In genomic region chr2:174333502-174334277, GRCh38 we compare ENCODE assay signal across 9 cellular contexts. TPM values are rescaled to one million over a fixed set of nuclear protein-coding genes. Genes with fewer than 3 reads are reported as not detected.
DNase-seq lines count a peak whose midpoint lies in the region; ATAC-seq and TF ChIP-seq lines count a peak whose summit lies in the region.
"Had no signal": no experiment of that assay in that cellular context is flagged by ENCODE, and none has a peak within 500 bp of the region (broad histone marks: within the 10 kb centered on the region; RNA-seq: fewer than 3 reads in every experiment).

No MANE protein-coding gene starts in this region.

- no peaks in the 10 kb centered on the region for H4K20me1 ChIP-seq in DOHH2 (ENCODE audit: control insufficient read depth, insufficient read depth, low read depth, low read length)
- H4K20me1 ChIP-seq in MM.1S (ENCODE audit: insufficient read depth, low read length) = no peaks in the 10 kb centered on the region

- CTCF ChIA-PET in MCF 10A (lab: Yijun Ruan, JAX) = no interaction called here

- no peak overlapping the region for H3K9ac ChIP-seq in MM.1S (ENCODE audit: low read length)

- H3K4me3 Mint-ChIP-seq in brain = peak overlapping the region; percentile 66 to 84 (median 75)
- peak overlapping the region; percentile 82 for H3K4me3 Mint-ChIP-seq in nephron progenitor cell
- H3K4me3 Mint-ChIP-seq in MCF 10A (ENCODE audit: unreplicated experiment) = no peak overlapping the region

- H3K27me3 ChIP-seq in DOHH2 (ENCODE audit: control insufficient read depth, low read length) (peaks cover 84% of the 10 kb centered on the region), MM.1S (replicated peaks; ENCODE audit: insufficient read depth, low read length) (peaks cover 83% of the 10 kb centered on the region), ascending aorta (peaks cover 63% of the 10 kb centered on the region)

- TF ChIP-seq CTCF in DOHH2 (IDR thresholded peaks at IDR 0.05; ENCODE audit: low read depth, low read length, poor library complexity, severe bottlenecking) = no peak
- TF ChIP-seq CTCF in MM.1S (IDR thresholded peaks at IDR 0.05; ENCODE audit: low read length) = no peak
- TF ChIP-seq CTCF in brain (conservative IDR thresholded peaks at IDR 0.05) = no peak
- TF ChIP-seq CTCF in nephron progenitor cell (IDR thresholded peaks at IDR 0.05) = no peak
- no peak for TF ChIP-seq CTCF in ascending aorta (IDR thresholded peaks at IDR 0.05)
- no peak for TF ChIP-seq CTCF in MCF 10A (IDR thresholded peaks at IDR 0.05; ENCODE audit: unreplicated experiment)

- H3K9me2 ChIP-seq in DOHH2 (replicated peaks; ENCODE audit: control insufficient read depth, low read length) = no peaks in the 10 kb centered on the region
- H3K9me2 ChIP-seq in MM.1S (replicated peaks; ENCODE audit: insufficient read depth, low read length) = no peaks in the 10 kb centered on the region

- intact Hi-C loops in ascending aorta (cut with DNase I) (loop anchor here (10.0 kb wide), 1 partner anchor 1761 kb away; the partner anchor contains the start of genes HOXD12 and HOXD13), MCF 10A (cut with micrococcal nuclease) (no loop called here)

- H3K36me3 ChIP-seq in DOHH2 (ENCODE audit: control insufficient read depth, low read length) (no peaks in the 10 kb centered on the region), MM.1S (replicated peaks; ENCODE audit: insufficient read depth, low read length) (no peaks in the 10 kb centered on the region), ascending aorta (no peaks in the 10 kb centered on the region)

- H3K4me2 ChIP-seq in DOHH2 (ENCODE audit: low read length) (peak overlapping the region; percentile 52), MM.1S (ENCODE audit: low read depth, low read length) (peak overlapping the region; percentile 41; the same call in 1 of the 2 replicates)

- H3K4me3 ChIP-seq in DOHH2 (ENCODE audit: low read length) (peak overlapping the region; percentile 33), MM.1S (ENCODE audit: low read length) (peak overlapping the region; percentile 7; the same call in 1 of the 2 replicates), ascending aorta (no peak overlapping the region)
- H3K4me3 ChIP-seq: K562 had no signal

- no peak for ATAC-seq in GM19452 (IDR thresholded peaks at IDR 0.05; ENCODE audit: unreplicated experiment)

- H3K27me3 Mint-ChIP-seq in brain (peaks cover 86% of the 10 kb centered on the region), nephron progenitor cell (ENCODE audit: low read depth, poor library complexity) (peaks cover 81% of the 10 kb centered on the region), MCF 10A (ENCODE audit: insufficient read depth, unreplicated experiment) (peaks cover 8% of the 10 kb centered on the region)

- H3K4me1 ChIP-seq in DOHH2 (ENCODE audit: control insufficient read depth, low read length) (peaks cover 28% of the 10 kb centered on the region), MM.1S (ENCODE audit: low read length) (peaks cover 9% of the 10 kb centered on the region; the same call in 1 of the 2 replicates), ascending aorta (peaks cover 17% of the 10 kb centered on the region in 2 donors)

- H3K9me3 ChIP-seq in DOHH2 (ENCODE audit: control insufficient read depth, insufficient read depth, low read length) (no peaks in the 10 kb centered on the region), MM.1S (replicated peaks; ENCODE audit: insufficient read depth, low read length) (no peaks in the 10 kb centered on the region), ascending aorta (no peaks in the 10 kb centered on the region)

- H3K4me1 Mint-ChIP-seq in brain (peaks cover 67% of the 10 kb centered on the region), nephron progenitor cell (peaks cover 71% of the 10 kb centered on the region), MCF 10A (ENCODE audit: insufficient read depth, unreplicated experiment) (no peaks in the 10 kb centered on the region)

- peak overlapping the region in 3 of 5 experiments; percentile 21 to 86 (median 67) for H3K27ac Mint-ChIP-seq in brain
- H3K27ac Mint-ChIP-seq in nephron progenitor cell = no peak overlapping the region
- H3K27ac Mint-ChIP-seq in MCF 10A (ENCODE audit: low read depth, unreplicated experiment) = no peak overlapping the region

- H3K79me2 ChIP-seq in DOHH2 (ENCODE audit: control insufficient read depth, low read length) (no peaks in the 10 kb centered on the region), MM.1S (ENCODE audit: low read length) (no peaks in the 10 kb centered on the region)

- H2AFZ ChIP-seq in MM.1S (ENCODE audit: low read length) = no peak overlapping the region

- BruUV-seq in MCF 10A (replicated peaks; lab: Mats Ljungman, UMichigan) = no TSS peak

- H3F3A ChIP-seq in DOHH2 (ENCODE audit: control insufficient read depth, insufficient read depth) (peaks cover 10% of the 10 kb centered on the region), MM.1S (ENCODE audit: insufficient read depth, low read length) (peaks cover 16% of the 10 kb centered on the region)

- H3K27ac ChIP-seq in DOHH2 (ENCODE audit: low read depth, low read length) (no peak overlapping the region), MM.1S (ENCODE audit: low read length) (no peak overlapping the region), ascending aorta (no peak overlapping the region)

- POLR2A ChIA-PET in MCF 10A (lab: Yijun Ruan, JAX) = interaction anchor here (0.6 to 0.8 kb wide), 2 partner anchors 85 to 102 kb away, joined by 4 to 5 read pairs; partner anchors contain the start of gene OLA1

- H3K36me3 Mint-ChIP-seq in brain (peaks cover 6% of the 10 kb centered on the region), nephron progenitor cell (ENCODE audit: low read depth) (no peaks in the 10 kb centered on the region), MCF 10A (ENCODE audit: insufficient read depth, unreplicated experiment) (no peaks in the 10 kb centered on the region)

- DNase-seq in MM.1S (no peak), nephron progenitor cell (peak; percentile 45), NCI-H82 treated with DMSO at 0.1 percent for 48 hours (lab: John Stamatoyannopoulos, UW; ENCODE audit: unreplicated experiment) (no peak), ascending aorta (ENCODE audit: low spot score in 2 of 2) (no peak), MCF 10A (ENCODE audit: unreplicated experiment) (no peak)

- H3K9me3 Mint-ChIP-seq in brain (peaks cover 0 to 3% (median 0%) of the 10 kb centered on the region in 5 experiments), nephron progenitor cell (no peaks in the 10 kb centered on the region), MCF 10A (ENCODE audit: unreplicated experiment) (no peaks in the 10 kb centered on the region)

RNA-seq across cellular contexts. Expression of gene SP9, which starts 1.1 kb away (rescaled TPM):
- polyA plus RNA-seq in brain (ENCODE audit: insufficient read depth, low read depth, low replicate concordance) = 0.61 TPM
- not detected for total RNA-seq in ascending aorta
- not detected in 2 replicates for total RNA-seq in MCF 10A (2022)

Comparison
In these comparisons a context has a peak if more than half of its experiments do, and no peak if none do; other contexts are left out.
1. H3K4me3 ChIP-seq: peak in DOHH2 (single experiment) and MM.1S (single experiment); none in ascending aorta (0 of 2).
2. H3K27ac Mint-ChIP-seq: peak in brain (3 of 5); none in nephron progenitor cell (single experiment) and MCF 10A (single experiment).